21 cellular contexts compared by ENCODE assay signal in the genomic region with DNA sequence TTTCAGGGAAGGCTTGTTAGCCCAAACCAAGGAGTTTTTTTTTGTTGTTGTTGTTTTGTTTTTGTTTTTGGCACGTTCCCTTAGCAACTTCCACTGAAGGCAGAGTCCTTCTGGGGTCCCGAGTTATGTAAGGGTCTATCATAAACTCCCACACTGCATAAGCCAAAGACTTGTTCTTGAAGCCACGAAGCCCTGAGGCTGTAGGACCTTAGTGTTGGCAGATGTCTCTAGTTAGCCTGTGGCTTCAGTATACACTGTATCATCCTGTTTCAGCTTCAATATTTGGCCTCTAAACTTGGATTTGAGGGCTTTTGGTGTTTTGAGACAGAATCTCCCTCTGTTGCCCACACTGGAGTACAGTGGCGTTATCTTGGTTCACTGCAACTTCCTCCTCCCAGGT. TPM values are rescaled to one million over a fixed set of nuclear protein-coding genes. Genes with fewer than 3 reads are reported as not detected.
DNase-seq lines count a peak whose midpoint lies in the region; ATAC-seq and TF ChIP-seq lines count a peak whose summit lies in the region.
"Had no signal": no experiment of that assay in that cellular context is flagged by ENCODE, and none has a peak within 500 bp of the region (broad histone marks: within the 10 kb centered on the region; RNA-seq: fewer than 3 reads in every experiment).

No MANE protein-coding gene starts in this region.

- TF ChIP-seq POLR2A in breast epithelium (IDR thresholded peaks at IDR 0.05) (no peak), esophagus squamous epithelium (IDR thresholded peaks at IDR 0.05) (no peak), ovary (IDR thresholded peaks at IDR 0.05) (no peak)

- 46 to 49% methylated on average over 4 of the region's 4 CpGs for WGBS in esophagus squamous epithelium, 2 donors
- WGBS in ovary, 3 donors: 33 to 52% (median 39%) methylated on average over 4 of the region's 4 CpGs

- H3K9me3 ChIP-seq in breast epithelium: peaks cover 0 to 25% of the 10 kb centered on the region in 2 donors
- peaks cover 23% of the 10 kb centered on the region; the same call in 1 of the 2 replicates for H3K9me3 ChIP-seq in Panc1 (ENCODE audit: control insufficient read depth, insufficient read depth, low read depth, low read length)
- H3K9me3 ChIP-seq in esophagus squamous epithelium: peaks cover 0 to 18% (median 3%) of the 10 kb centered on the region in 3 donors
- H3K9me3 ChIP-seq in osteoblast (ENCODE audit: low read depth, low read length): no peaks in the 10 kb centered on the region
- H3K9me3 ChIP-seq in ovary: no peaks in the 10 kb centered on the region

- H4K20me1 ChIP-seq in osteoblast (ENCODE audit: insufficient read depth, low read length): no peaks in the 10 kb centered on the region

- no peaks in the 10 kb centered on the region for H3K27me3 Mint-ChIP-seq in MCF 10A (ENCODE audit: insufficient read depth, unreplicated experiment)

- H3K9me3 Mint-ChIP-seq in MCF 10A (ENCODE audit: unreplicated experiment): peaks cover 7% of the 10 kb centered on the region

- in situ Hi-C loops in Panc1 (cut with HindIII; ENCODE audit: low pct_unique_long_range_greater_than_20kb, low sequenced_read_pairs): no loop called here

- peak; percentile 42; the same call in 1 of the 2 replicates for ATAC-seq in Panc1
- ATAC-seq in HG03159 (IDR thresholded peaks at IDR 0.05; ENCODE audit: unreplicated experiment): no peak

- peak overlapping the region; percentile 46 for H3K27ac Mint-ChIP-seq in MCF 10A (ENCODE audit: low read depth, unreplicated experiment)
- H3K27ac Mint-ChIP-seq: H9 had no signal

- H3K36me3 ChIP-seq in breast epithelium (no peaks in the 10 kb centered on the region), Panc1 (ENCODE audit: control insufficient read depth, insufficient read depth, low read length) (no peaks in the 10 kb centered on the region), esophagus squamous epithelium (no peaks in the 10 kb centered on the region), osteoblast (ENCODE audit: insufficient read depth, low read length) (no peaks in the 10 kb centered on the region), ovary (no peaks in the 10 kb centered on the region)
- H3K36me3 ChIP-seq: SJCRH30 had no signal

- POLR2A ChIA-PET in MCF 10A (lab: Yijun Ruan, JAX): interaction anchor here (1.4 kb wide), 1 partner anchor 13 kb away, joined by 3 read pairs; the partner anchor contains the start of gene KPNA7
- POLR2A ChIA-PET in Panc1 (lab: Charles Lee): no interaction called here

- no peak overlapping the region for H3K4me3 Mint-ChIP-seq in MCF 10A (ENCODE audit: unreplicated experiment)
- H3K4me3 Mint-ChIP-seq: H9 had no signal

- H3K4me1 Mint-ChIP-seq in MCF 10A (ENCODE audit: insufficient read depth, unreplicated experiment): peaks cover 5% of the 10 kb centered on the region

- no peaks in the 10 kb centered on the region for H3K27me3 ChIP-seq in breast epithelium
- H3K27me3 ChIP-seq in Panc1 (ENCODE audit: control insufficient read depth, insufficient read depth, low read length): no peaks in the 10 kb centered on the region
- H3K27me3 ChIP-seq in esophagus squamous epithelium: no peaks in the 10 kb centered on the region
- H3K27me3 ChIP-seq in osteoblast (ENCODE audit: insufficient read depth, low read length): peaks cover 2% of the 10 kb centered on the region
- H3K27me3 ChIP-seq in ovary: no peaks in the 10 kb centered on the region
- H3K27me3 ChIP-seq: SJCRH30 had no signal

- intact Hi-C loops in MCF 10A (cut with micrococcal nuclease): no loop called here
- intact Hi-C loops in breast epithelium (cut with DNase I; ENCODE audit: low total_unique reads): no loop called here
- intact Hi-C loops in Panc1 (cut with micrococcal nuclease; ENCODE audit: unreplicated experiment): no loop called here
- intact Hi-C loops in esophagus squamous epithelium (cut with DNase I): no loop called here
- intact Hi-C loops in ovary (cut with DNase I): no loop called here

- no peaks in the 10 kb centered on the region for H3K79me2 ChIP-seq in osteoblast (ENCODE audit: insufficient read depth, low read length)

- H2AFZ ChIP-seq in osteoblast (ENCODE audit: low read length): no peak overlapping the region

- peak overlapping the region; percentile 63 for H3K4me2 ChIP-seq in osteoblast (ENCODE audit: insufficient read depth, low read length)

- H3K4me1 ChIP-seq in breast epithelium (no peaks in the 10 kb centered on the region), Panc1 (ENCODE audit: control insufficient read depth, insufficient read depth, low read length) (peaks cover 12% of the 10 kb centered on the region), esophagus squamous epithelium (peaks cover 0 to 35% (median 0%) of the 10 kb centered on the region in 3 donors), osteoblast (ENCODE audit: insufficient read depth, low read length) (peaks cover 27% of the 10 kb centered on the region), ovary (ENCODE audit: insufficient read depth) (peaks cover 2% of the 10 kb centered on the region)
- H3K4me1 ChIP-seq: SJCRH30 had no signal

- no peak for DNase-seq in MCF 10A (ENCODE audit: unreplicated experiment)
- no peak for DNase-seq in breast epithelium (ENCODE audit: low spot score in 2 of 2)
- no peak for DNase-seq in Panc1 (ENCODE audit: low read depth, low spot score)
- no peak for DNase-seq in esophagus squamous epithelium (lab: John Stamatoyannopoulos, UW)
- DNase-seq in osteoblast (ENCODE audit: insufficient read length, low spot score, missing footprints): no peak
- no peak for DNase-seq in ovary
- no peak for DNase-seq in nucleus accumbens (lab: John Stamatoyannopoulos, UW)
- DNase-seq: C1 segment of cervical spinal cord; DMS79 treated with DMSO at 0.1 percent for 48 hours; H9; Kasumi-1; NCI-H1105; NCI-H1694; NCI-H2081 treated with DMSO at 0.1 percent for 48 hours; NK-92 treated with Interleukin-12 subunit alpha and Interleukin-12 subunit beta, amount 100 ng/mL, for 24 hours; RPMI8226; SJCRH30; SW 1271 had no signal

- H3K27ac ChIP-seq in breast epithelium (no peak overlapping the region), Panc1 (ENCODE audit: low read length) (peak overlapping the region; percentile 41), esophagus squamous epithelium (peak overlapping the region in 3 of 4 donors; percentile 13 to 44 (median 24)), osteoblast (ENCODE audit: low read depth, low read length) (no peak overlapping the region), ovary (no peak overlapping the region)
- H3K27ac ChIP-seq: 22Rv1, SJCRH30 had no signal

- H3K36me3 Mint-ChIP-seq in MCF 10A (ENCODE audit: insufficient read depth, unreplicated experiment): no peaks in the 10 kb centered on the region

- BruUV-seq in MCF 10A (replicated peaks; lab: Mats Ljungman, UMichigan) (no TSS peak), Panc1 (replicated peaks; lab: Mats Ljungman, UMichigan) (no TSS peak)

- no peak for TF ChIP-seq EP300 in ovary (IDR thresholded peaks at IDR 0.05)

- no peak for TF ChIP-seq CTCF in MCF 10A (IDR thresholded peaks at IDR 0.05; ENCODE audit: unreplicated experiment)
- TF ChIP-seq CTCF in breast epithelium (IDR thresholded peaks at IDR 0.05): no peak
- TF ChIP-seq CTCF in Panc1 (IDR thresholded peaks at IDR 0.05): no peak
- no peak for TF ChIP-seq CTCF in esophagus squamous epithelium (IDR thresholded peaks at IDR 0.05)
- TF ChIP-seq CTCF in osteoblast (IDR thresholded peaks at IDR 0.05; ENCODE audit: extremely low read depth, low read depth, low read length): no peak
- TF ChIP-seq CTCF in ovary (IDR thresholded peaks at IDR 0.05): no peak

- H3K4me3 ChIP-seq in breast epithelium (no peak overlapping the region), Panc1 (ENCODE audit: low read depth in 2 of 2, low read length in 2 of 2) (no peak overlapping the region), esophagus squamous epithelium (no peak overlapping the region), osteoblast (ENCODE audit: insufficient read depth, low read length) (no peak overlapping the region), ovary (no peak overlapping the region)
- H3K4me3 ChIP-seq: SJCRH30 had no signal

- CTCF ChIA-PET in MCF 10A (lab: Yijun Ruan, JAX) (no interaction called here), Panc1 (lab: Charles Lee) (interaction anchor here (0.5 to 0.6 kb wide), 2 partner anchors 42 to 48 kb away, joined by 4 to 10 read pairs; no protein-coding TSS in a partner anchor)

RNA-seq across cellular contexts. Expression of gene KPNA7, which starts 13.6 kb away (rescaled TPM):
- not detected in 2 replicates for total RNA-seq in MCF 10A (2022)
- total RNA-seq in breast epithelium: under 1 TPM in 2 of 3 donors, not detected in 1; 0.15 to 0.33 TPM
- 0.49 TPM for total RNA-seq in Panc1 (2021; ENCODE audit: unreplicated experiment)
- 0.34 TPM for polyA plus RNA-seq in Panc1 (2012; ENCODE audit: insufficient read length)
- under 1 TPM in 3 of 4 donors, not detected in 1; 0.32 to 0.42 (median 0.38) TPM for total RNA-seq in esophagus squamous epithelium
- not detected in 2 replicates for total RNA-seq in osteoblast
- not detected for total RNA-seq in ovary
- polyA plus RNA-seq in ovary: 1 to 10 TPM in 1 of 2 donors, under 1 TPM in 1; 0.10 to 1.1 TPM
- total RNA-seq: G401, H9, SJCRH30 had no signal

RNA-seq across cellular contexts. Expression of gene SMURF1, which starts 50.4 kb away (rescaled TPM):
- 19.9 and 20.3 TPM in 2 replicates for total RNA-seq in MCF 10A (2022)
- 10 to 100 TPM; 20.2 to 28.7 (median 25.9) TPM for total RNA-seq in breast epithelium
- 47.0 TPM for total RNA-seq in Panc1 (2021; ENCODE audit: unreplicated experiment)
- polyA plus RNA-seq in Panc1 (2012; ENCODE audit: insufficient read length): 23.3 TPM
- total RNA-seq in esophagus squamous epithelium: 10 to 100 TPM; 16.4 to 36.2 (median 24.6) TPM
- 20.6 and 23.5 TPM in 2 replicates for total RNA-seq in osteoblast
- total RNA-seq in ovary: 10 to 100 TPM; 21.9 to 40.3 (median 29.2) TPM
- 10 to 100 TPM; 15.1 to 22.9 TPM for polyA plus RNA-seq in ovary

Comparison
In these comparisons a context has a peak if more than half of its experiments do, and no peak if none do; other contexts are left out.
1. H3K27ac ChIP-seq: peak in Panc1 (single experiment) and esophagus squamous epithelium (3 of 4); none in breast epithelium (0 of 2), osteoblast (single experiment) and ovary (0 of 2).